ENCODE assay signal across 23 cellular contexts in the genomic region with DNA sequence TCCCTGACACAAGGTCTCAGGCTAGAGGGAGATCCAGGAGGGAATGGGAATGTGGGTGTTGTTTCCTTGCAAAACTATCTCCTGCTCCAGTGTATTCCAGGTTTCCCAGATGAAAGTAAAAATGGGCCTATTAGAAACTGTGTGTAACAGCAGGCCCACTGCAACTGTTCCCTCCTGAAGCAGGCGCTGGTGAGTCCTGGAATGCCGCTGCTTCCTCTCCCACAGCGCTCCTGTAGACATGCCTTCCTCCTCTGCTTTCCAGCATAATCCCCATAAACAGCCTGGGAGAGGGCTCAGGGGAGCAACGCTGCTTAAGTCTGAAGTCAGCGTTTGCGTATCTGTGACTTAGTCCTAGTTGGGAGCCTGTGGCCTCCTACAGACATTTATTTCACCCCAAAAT.
"Had no signal": no experiment of that assay in that cellular context is flagged by ENCODE, and none has a peak within 500 bp of the region (broad histone marks: within the 10 kb centered on the region; RNA-seq: fewer than 3 reads in every experiment).

No MANE protein-coding gene starts in this region.

- H3K9me3 ChIP-seq: body of pancreas, pancreas, tibial artery, vagina had no signal

- DNase-seq: activated B cell treated with CpG ODN at 0.5 μM for 24 hours; activated CD4-positive, alpha-beta T cell treated with anti-CD3 and anti-CD28 coated beads for 48 hours; activated CD8-positive, alpha-beta memory T cell treated with anti-CD3 and anti-CD28 coated beads, Interleukin-2, amount 50 U/mL, for 48 hours; activated CD8-positive, alpha-beta T cell treated with anti-CD3 and anti-CD28 coated beads for 36 hours; activated naive CD8-positive, alpha-beta T cell treated with anti-CD3 and anti-CD28 coated beads for 36 hours; amygdala; central memory CD4-positive, alpha-beta T cell; effector CD4-positive, alpha-beta T cell; foreskin fibroblast; hypothalamus; mammary epithelial cell; naive B cell; stimulated activated CD4-positive, alpha-beta T cell treated with anti-CD3 and anti-CD28 coated beads, Interleukin-4, amount 100 ng/mL, for 24 hours; stimulated activated naive CD4-positive, alpha-beta T cell had no signal

- H3K4me3 ChIP-seq: body of pancreas, coronary artery, pancreas, skin epidermis, tibial artery, vagina had no signal

- H3K27ac ChIP-seq: coronary artery, pancreas, skin epidermis, tibial artery, vagina had no signal

- H3K36me3 ChIP-seq: vagina had no signal

- H3K36me3 Mint-ChIP-seq: activated naive CD8-positive, alpha-beta T cell treated with anti-CD3 and anti-CD28 coated beads for 36 hours had no signal

- H3K4me3 Mint-ChIP-seq: activated B cell treated with CpG ODN at 0.5 μM for 24 hours; activated CD8-positive, alpha-beta T cell treated with anti-CD3 and anti-CD28 coated beads for 36 hours; activated naive CD8-positive, alpha-beta T cell treated with anti-CD3 and anti-CD28 coated beads for 36 hours; naive B cell; T-helper 1 cell treated with Interleukin-12 subunit alpha and Interleukin-12 subunit beta and Interleukin-4 antibody, amounts not matched to agents 30 μg/mL and 1 μg/mL, for 36 hours had no signal

- H3K4me1 Mint-ChIP-seq: activated B cell treated with CpG ODN at 0.5 μM for 24 hours; activated naive CD8-positive, alpha-beta T cell treated with anti-CD3 and anti-CD28 coated beads for 36 hours; naive B cell had no signal

- H3K27me3 Mint-ChIP-seq: activated B cell treated with CpG ODN at 0.5 μM for 24 hours; activated CD8-positive, alpha-beta T cell treated with anti-CD3 and anti-CD28 coated beads for 36 hours had no signal

- ATAC-seq: activated CD8-positive, alpha-beta T cell treated with anti-CD3 and anti-CD28 coated beads for 36 hours; body of pancreas; left lobe of liver; pancreas had no signal

- H3K27me3 ChIP-seq: body of pancreas, pancreas, tibial artery, vagina had no signal

- FAIRE-seq: islet of Langerhans, pancreas had no signal

- H3K9me3 Mint-ChIP-seq: activated B cell treated with CpG ODN at 0.5 μM for 24 hours; activated CD8-positive, alpha-beta T cell treated with anti-CD3 and anti-CD28 coated beads for 36 hours; activated naive CD8-positive, alpha-beta T cell treated with anti-CD3 and anti-CD28 coated beads for 36 hours; naive B cell; T-helper 1 cell treated with Interleukin-12 subunit alpha and Interleukin-12 subunit beta and Interleukin-4 antibody, amounts not matched to agents 30 μg/mL and 1 μg/mL, for 36 hours had no signal

- H3K4me1 ChIP-seq: vagina had no signal

- H3K27ac Mint-ChIP-seq: activated B cell treated with CpG ODN at 0.5 μM for 24 hours; activated CD8-positive, alpha-beta T cell treated with anti-CD3 and anti-CD28 coated beads for 36 hours; activated naive CD8-positive, alpha-beta T cell treated with anti-CD3 and anti-CD28 coated beads for 36 hours; T-helper 1 cell treated with Interleukin-12 subunit alpha and Interleukin-12 subunit beta and Interleukin-4 antibody, amounts not matched to agents 30 μg/mL and 1 μg/mL, for 36 hours had no signal
